In the genomic region with DNA sequence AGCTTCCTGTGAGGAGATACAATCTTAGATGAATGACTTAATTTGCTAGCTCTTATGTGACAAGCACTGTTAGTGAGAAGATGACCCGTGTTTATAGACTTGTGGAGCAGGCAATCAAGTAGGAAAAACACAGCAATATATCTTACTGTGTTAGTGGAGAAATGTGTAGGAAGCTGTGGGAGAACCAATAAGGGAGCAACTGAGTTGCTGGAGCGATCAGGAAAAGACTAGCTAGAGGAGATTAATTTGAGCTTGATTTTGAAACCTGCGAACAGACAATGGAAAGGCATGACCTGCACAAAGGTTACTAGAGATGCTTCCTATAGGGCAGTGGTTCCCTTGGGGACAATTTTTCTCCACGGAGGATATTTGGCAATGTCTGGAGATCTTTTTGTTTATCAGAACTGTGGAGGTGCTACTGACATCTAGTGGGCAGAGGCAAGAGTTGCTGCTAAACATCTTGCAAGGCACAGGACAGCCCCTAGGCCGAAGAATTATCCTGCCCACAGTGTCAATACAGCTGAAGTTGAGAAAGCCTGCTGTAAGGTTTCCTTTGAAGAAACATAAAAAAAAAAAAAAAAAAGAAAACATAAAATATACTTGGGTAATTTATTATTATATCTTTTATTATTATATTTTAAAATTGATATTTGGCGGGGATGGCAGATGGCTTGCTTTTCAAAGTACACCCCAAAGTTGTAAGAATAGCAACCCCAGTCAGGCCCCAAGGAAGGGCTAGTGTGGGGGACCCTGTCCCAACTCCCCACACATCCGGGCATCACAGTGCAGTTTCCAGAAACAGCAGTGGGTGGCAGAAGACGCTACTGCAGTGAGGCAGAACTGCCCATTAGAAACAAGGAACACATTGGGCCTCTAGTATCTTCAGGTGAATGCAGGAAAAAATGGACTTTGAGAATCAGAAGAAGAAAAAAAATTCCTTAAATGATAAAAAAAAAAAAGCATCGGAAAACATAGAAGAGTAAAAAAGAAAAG, we compare ENCODE assay signal across 8 cellular contexts.
A peak's percentile ranks its signal among the peaks of the same experiment; 100 is the strongest.
DNase-seq lines count a peak whose midpoint lies in the region; ATAC-seq and TF ChIP-seq lines count a peak whose summit lies in the region.

No MANE protein-coding gene starts in this region.

- H3K4me3 ChIP-seq in Panc1 (ENCODE audit: low read depth in 2 of 2, low read length in 2 of 2): no peak overlapping the region
- H3K4me3 ChIP-seq in esophagus muscularis mucosa: no peak overlapping the region

- 54% methylated on average over 9 of the region's 9 CpGs for WGBS in esophagus muscularis mucosa

- H3K27me3 ChIP-seq in Panc1 (ENCODE audit: control insufficient read depth, insufficient read depth, low read length) (no peaks in the 10 kb centered on the region), esophagus muscularis mucosa (no peaks in the 10 kb centered on the region)

- in situ Hi-C loops in Panc1 (cut with HindIII; ENCODE audit: low pct_unique_long_range_greater_than_20kb, low sequenced_read_pairs): no loop called here

- H3K4me1 ChIP-seq in Panc1 (ENCODE audit: control insufficient read depth, insufficient read depth, low read length) (no peaks in the 10 kb centered on the region), esophagus muscularis mucosa (no peaks in the 10 kb centered on the region)

- BruUV-seq in Panc1 (replicated peaks; lab: Mats Ljungman, UMichigan): no TSS peak

- DNase-seq in activated naive CD4-positive, alpha-beta T cell treated with anti-CD3 and anti-CD28 coated beads, Interleukin-2, amount 50 U/mL, for 72 hours (ENCODE audit: low spot score in 2 of 2): peak in 1 of 2 donors; percentile 3
- DNase-seq in activated naive CD4-positive, alpha-beta T cell treated with Interleukin-2 at 50 U/mL for 16 hours: no peak
- DNase-seq in Panc1 (ENCODE audit: low read depth, low spot score) (peak; percentile 25), esophagus muscularis mucosa (ENCODE audit: extremely low spot score) (no peak), pons (ENCODE audit: low spot score) (peak; percentile 72)
- DNase-seq in activated CD8-positive, alpha-beta memory T cell treated with anti-CD3 and anti-CD28 coated beads, Interleukin-2, amount 50 U/mL, for 4 hours: no peak

- H3K36me3 ChIP-seq in Panc1 (ENCODE audit: control insufficient read depth, insufficient read depth, low read length) (no peaks in the 10 kb centered on the region), esophagus muscularis mucosa (no peaks in the 10 kb centered on the region)

- no peak overlapping the region for H3K27ac Mint-ChIP-seq in activated naive CD4-positive, alpha-beta T cell treated with anti-CD3 and anti-CD28 coated beads, Interleukin-2, amount 50 U/mL, for 72 hours

- H3K9me3 Mint-ChIP-seq in activated naive CD4-positive, alpha-beta T cell treated with anti-CD3 and anti-CD28 coated beads, Interleukin-2, amount 50 U/mL, for 72 hours: no peaks in the 10 kb centered on the region

- H3K27ac ChIP-seq in Panc1 (ENCODE audit: low read length) (no peak overlapping the region), esophagus muscularis mucosa (replicated peaks in 1 of 4) (no peak overlapping the region)

- ATAC-seq in activated naive CD4-positive, alpha-beta T cell treated with anti-CD3 and anti-CD28 coated beads, Interleukin-2, amount 50 U/mL, for 72 hours: peak; percentile 39 to 58
- ATAC-seq in GM21367 (IDR thresholded peaks at IDR 0.05; ENCODE audit: unreplicated experiment) (peak; percentile 86), HG03457 (IDR thresholded peaks at IDR 0.05; ENCODE audit: unreplicated experiment) (peak; percentile 79), Panc1 (peak; percentile 86)

- CTCF ChIA-PET in Panc1 (lab: Charles Lee): interaction anchor here (0.6 to 1.8 kb wide), 2 partner anchors 23 to 356 kb away, joined by 3 to 6 read pairs; no protein-coding TSS in a partner anchor

- POLR2A ChIA-PET in Panc1 (lab: Charles Lee): no interaction called here

- no peaks in the 10 kb centered on the region for H3K9me3 ChIP-seq in Panc1 (ENCODE audit: control insufficient read depth, insufficient read depth, low read depth, low read length)
- H3K9me3 ChIP-seq in esophagus muscularis mucosa: no peaks in the 10 kb centered on the region

- no peak for TF ChIP-seq POLR2A in esophagus muscularis mucosa (IDR thresholded peaks at IDR 0.05; ENCODE audit: low read depth)

- no peak for TF ChIP-seq EP300 in esophagus muscularis mucosa (IDR thresholded peaks at IDR 0.05)

- TF ChIP-seq CTCF in Panc1 (IDR thresholded peaks at IDR 0.05): peak; percentile 87
- peak in 2 of 3 experiments; percentile 18 to 38 for TF ChIP-seq CTCF in esophagus muscularis mucosa (IDR thresholded peaks at IDR 0.05)

- no peaks in the 10 kb centered on the region for H3K36me3 Mint-ChIP-seq in activated naive CD4-positive, alpha-beta T cell treated with anti-CD3 and anti-CD28 coated beads, Interleukin-2, amount 50 U/mL, for 72 hours

- intact Hi-C loops in Panc1 (cut with micrococcal nuclease; ENCODE audit: unreplicated experiment): loop anchor here (2.0 kb wide), 1 partner anchor 320 kb away; no protein-coding TSS in a partner anchor
- intact Hi-C loops in esophagus muscularis mucosa (cut with DNase I): no loop called here

Comparison
In these comparisons a context has a peak if more than half of its experiments do, and no peak if none do; other contexts are left out.
1. DNase-seq: peak in Panc1 (single experiment) and pons (single experiment); none in activated naive CD4-positive, alpha-beta T cell treated with Interleukin-2 at 50 U/mL for 16 hours (single experiment), esophagus muscularis mucosa (single experiment) and activated CD8-positive, alpha-beta memory T cell treated with anti-CD3 and anti-CD28 coated beads, Interleukin-2, amount 50 U/mL, for 4 hours (single experiment).
2. Peak in every context shown above with its lines, with median percentiles within 50 percentile points of each other: ATAC-seq.